Comparison of ENCODE assay signal across 1 cellular context in the genomic region with DNA sequence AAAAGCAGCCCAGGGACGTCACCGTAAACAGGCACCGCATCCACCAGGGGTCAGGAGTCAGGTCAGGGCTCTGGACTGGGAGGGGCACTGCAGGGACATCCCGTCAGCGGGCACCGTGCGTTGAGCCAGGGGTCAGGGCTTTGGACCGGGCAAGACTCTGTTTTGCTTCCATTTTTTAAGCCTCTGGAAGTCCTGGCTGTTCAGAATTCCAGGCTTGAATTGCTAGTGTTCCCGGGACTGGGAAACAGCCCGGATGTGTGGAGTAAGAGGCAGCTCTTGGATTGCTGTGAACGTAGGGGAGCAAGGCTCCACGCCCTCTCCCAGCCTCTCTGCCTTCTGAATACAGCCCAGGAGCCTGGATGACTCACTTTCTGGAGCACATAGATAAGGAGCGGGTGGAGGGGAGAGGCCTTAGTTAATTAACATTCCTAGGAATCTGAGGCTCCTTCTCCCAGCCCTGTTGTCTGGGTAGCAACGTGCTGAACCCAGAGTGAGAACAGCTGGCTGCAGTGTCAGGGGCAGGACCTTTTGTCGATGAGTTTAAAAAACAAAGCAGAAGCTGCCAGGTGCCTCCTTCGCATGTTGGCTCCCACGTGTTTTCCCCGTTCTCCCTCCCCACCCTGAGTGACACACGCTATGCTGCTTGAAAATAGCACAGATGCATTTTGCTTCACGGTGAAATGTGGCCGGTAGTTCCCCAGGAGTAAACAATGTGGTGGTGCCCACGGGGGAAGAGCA.
TF ChIP-seq lines count a peak whose summit lies in the region.

No MANE protein-coding gene starts in this region.

TF ChIP-seq in K562, 482 proteins besides CTCF, POLR2A, EP300 and RAD21 (continued from another document and continues in another):
- TF ChIP-seq, protein P1, sequence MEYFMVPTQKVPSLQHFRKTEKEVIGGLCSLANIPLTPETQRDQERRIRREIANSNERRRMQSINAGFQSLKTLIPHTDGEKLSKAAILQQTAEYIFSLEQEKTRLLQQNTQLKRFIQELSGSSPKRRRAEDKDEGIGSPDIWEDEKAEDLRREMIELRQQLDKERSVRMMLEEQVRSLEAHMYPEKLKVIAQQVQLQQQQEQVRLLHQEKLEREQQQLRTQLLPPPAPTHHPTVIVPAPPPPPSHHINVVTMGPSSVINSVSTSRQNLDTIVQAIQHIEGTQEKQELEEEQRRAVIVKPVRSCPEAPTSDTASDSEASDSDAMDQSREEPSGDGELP (CRISPR knock-in tag; IDR thresholded peaks at IDR 0.05; ENCODE audit: borderline replicate concordance) = peak; percentile 99
- TF ChIP-seq, protein P2, sequence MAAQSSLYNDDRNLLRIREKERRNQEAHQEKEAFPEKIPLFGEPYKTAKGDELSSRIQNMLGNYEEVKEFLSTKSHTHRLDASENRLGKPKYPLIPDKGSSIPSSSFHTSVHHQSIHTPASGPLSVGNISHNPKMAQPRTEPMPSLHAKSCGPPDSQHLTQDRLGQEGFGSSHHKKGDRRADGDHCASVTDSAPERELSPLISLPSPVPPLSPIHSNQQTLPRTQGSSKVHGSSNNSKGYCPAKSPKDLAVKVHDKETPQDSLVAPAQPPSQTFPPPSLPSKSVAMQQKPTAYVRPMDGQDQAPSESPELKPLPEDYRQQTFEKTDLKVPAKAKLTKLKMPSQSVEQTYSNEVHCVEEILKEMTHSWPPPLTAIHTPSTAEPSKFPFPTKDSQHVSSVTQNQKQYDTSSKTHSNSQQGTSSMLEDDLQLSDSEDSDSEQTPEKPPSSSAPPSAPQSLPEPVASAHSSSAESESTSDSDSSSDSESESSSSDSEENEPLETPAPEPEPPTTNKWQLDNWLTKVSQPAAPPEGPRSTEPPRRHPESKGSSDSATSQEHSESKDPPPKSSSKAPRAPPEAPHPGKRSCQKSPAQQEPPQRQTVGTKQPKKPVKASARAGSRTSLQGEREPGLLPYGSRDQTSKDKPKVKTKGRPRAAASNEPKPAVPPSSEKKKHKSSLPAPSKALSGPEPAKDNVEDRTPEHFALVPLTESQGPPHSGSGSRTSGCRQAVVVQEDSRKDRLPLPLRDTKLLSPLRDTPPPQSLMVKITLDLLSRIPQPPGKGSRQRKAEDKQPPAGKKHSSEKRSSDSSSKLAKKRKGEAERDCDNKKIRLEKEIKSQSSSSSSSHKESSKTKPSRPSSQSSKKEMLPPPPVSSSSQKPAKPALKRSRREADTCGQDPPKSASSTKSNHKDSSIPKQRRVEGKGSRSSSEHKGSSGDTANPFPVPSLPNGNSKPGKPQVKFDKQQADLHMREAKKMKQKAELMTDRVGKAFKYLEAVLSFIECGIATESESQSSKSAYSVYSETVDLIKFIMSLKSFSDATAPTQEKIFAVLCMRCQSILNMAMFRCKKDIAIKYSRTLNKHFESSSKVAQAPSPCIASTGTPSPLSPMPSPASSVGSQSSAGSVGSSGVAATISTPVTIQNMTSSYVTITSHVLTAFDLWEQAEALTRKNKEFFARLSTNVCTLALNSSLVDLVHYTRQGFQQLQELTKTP (IDR thresholded peaks at IDR 0.05; ENCODE audit: low read depth in 1 of 2, partially characterized antibody in 2 of 2) = peak in 1 of 2 experiments; percentile 30
- peak; percentile 97 for TF ChIP-seq SMARCE1 (IDR thresholded peaks at IDR 0.05)
- TF ChIP-seq, protein P3, sequence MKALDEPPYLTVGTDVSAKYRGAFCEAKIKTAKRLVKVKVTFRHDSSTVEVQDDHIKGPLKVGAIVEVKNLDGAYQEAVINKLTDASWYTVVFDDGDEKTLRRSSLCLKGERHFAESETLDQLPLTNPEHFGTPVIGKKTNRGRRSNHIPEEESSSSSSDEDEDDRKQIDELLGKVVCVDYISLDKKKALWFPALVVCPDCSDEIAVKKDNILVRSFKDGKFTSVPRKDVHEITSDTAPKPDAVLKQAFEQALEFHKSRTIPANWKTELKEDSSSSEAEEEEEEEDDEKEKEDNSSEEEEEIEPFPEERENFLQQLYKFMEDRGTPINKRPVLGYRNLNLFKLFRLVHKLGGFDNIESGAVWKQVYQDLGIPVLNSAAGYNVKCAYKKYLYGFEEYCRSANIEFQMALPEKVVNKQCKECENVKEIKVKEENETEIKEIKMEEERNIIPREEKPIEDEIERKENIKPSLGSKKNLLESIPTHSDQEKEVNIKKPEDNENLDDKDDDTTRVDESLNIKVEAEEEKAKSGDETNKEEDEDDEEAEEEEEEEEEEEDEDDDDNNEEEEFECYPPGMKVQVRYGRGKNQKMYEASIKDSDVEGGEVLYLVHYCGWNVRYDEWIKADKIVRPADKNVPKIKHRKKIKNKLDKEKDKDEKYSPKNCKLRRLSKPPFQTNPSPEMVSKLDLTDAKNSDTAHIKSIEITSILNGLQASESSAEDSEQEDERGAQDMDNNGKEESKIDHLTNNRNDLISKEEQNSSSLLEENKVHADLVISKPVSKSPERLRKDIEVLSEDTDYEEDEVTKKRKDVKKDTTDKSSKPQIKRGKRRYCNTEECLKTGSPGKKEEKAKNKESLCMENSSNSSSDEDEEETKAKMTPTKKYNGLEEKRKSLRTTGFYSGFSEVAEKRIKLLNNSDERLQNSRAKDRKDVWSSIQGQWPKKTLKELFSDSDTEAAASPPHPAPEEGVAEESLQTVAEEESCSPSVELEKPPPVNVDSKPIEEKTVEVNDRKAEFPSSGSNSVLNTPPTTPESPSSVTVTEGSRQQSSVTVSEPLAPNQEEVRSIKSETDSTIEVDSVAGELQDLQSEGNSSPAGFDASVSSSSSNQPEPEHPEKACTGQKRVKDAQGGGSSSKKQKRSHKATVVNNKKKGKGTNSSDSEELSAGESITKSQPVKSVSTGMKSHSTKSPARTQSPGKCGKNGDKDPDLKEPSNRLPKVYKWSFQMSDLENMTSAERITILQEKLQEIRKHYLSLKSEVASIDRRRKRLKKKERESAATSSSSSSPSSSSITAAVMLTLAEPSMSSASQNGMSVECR (CRISPR knock-in tag; IDR thresholded peaks at IDR 0.05) = no peak; the same call in 1 of the 2 replicates
- TF ChIP-seq, protein P4, sequence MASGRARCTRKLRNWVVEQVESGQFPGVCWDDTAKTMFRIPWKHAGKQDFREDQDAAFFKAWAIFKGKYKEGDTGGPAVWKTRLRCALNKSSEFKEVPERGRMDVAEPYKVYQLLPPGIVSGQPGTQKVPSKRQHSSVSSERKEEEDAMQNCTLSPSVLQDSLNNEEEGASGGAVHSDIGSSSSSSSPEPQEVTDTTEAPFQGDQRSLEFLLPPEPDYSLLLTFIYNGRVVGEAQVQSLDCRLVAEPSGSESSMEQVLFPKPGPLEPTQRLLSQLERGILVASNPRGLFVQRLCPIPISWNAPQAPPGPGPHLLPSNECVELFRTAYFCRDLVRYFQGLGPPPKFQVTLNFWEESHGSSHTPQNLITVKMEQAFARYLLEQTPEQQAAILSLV (tag; IDR thresholded peaks at IDR 0.05) = no peak
- TF ChIP-seq SMAD1 (IDR thresholded peaks at IDR 0.05; ENCODE audit: low read depth, low read length, partially characterized antibody) = no peak
- TF ChIP-seq, protein P5, sequence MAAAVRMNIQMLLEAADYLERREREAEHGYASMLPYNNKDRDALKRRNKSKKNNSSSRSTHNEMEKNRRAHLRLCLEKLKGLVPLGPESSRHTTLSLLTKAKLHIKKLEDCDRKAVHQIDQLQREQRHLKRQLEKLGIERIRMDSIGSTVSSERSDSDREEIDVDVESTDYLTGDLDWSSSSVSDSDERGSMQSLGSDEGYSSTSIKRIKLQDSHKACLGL (CRISPR knock-in tag; IDR thresholded peaks at IDR 0.05; ENCODE audit: borderline replicate concordance, poor library complexity, severe bottlenecking) = peak; percentile 45
- TF ChIP-seq SMC3 (conservative IDR thresholded peaks at IDR 0.05; ENCODE audit: insufficient read depth, low read depth, low read length) = 0 out of 2 replicates have a peak, but pooled peaks have one; percentile 1
- TF ChIP-seq ZNF197 (CRISPR knock-in tag; IDR thresholded peaks at IDR 0.05; ENCODE audit: low read depth) = 0 out of 2 replicates have a peak, but pooled peaks have one; percentile 56
- TF ChIP-seq SOX6 (IDR thresholded peaks at IDR 0.05) = peak; percentile 92
- peak; percentile 99 for TF ChIP-seq FOSL1 (tag; conservative IDR thresholded peaks at IDR 0.05)
- TF ChIP-seq CREB1 (IDR thresholded peaks at IDR 0.05) = peak; percentile 11; the same call in 1 of the 2 replicates
- TF ChIP-seq CREB1 (CRISPR knock-in tag; IDR thresholded peaks at IDR 0.05) = no peak
- TF ChIP-seq, protein P6, sequence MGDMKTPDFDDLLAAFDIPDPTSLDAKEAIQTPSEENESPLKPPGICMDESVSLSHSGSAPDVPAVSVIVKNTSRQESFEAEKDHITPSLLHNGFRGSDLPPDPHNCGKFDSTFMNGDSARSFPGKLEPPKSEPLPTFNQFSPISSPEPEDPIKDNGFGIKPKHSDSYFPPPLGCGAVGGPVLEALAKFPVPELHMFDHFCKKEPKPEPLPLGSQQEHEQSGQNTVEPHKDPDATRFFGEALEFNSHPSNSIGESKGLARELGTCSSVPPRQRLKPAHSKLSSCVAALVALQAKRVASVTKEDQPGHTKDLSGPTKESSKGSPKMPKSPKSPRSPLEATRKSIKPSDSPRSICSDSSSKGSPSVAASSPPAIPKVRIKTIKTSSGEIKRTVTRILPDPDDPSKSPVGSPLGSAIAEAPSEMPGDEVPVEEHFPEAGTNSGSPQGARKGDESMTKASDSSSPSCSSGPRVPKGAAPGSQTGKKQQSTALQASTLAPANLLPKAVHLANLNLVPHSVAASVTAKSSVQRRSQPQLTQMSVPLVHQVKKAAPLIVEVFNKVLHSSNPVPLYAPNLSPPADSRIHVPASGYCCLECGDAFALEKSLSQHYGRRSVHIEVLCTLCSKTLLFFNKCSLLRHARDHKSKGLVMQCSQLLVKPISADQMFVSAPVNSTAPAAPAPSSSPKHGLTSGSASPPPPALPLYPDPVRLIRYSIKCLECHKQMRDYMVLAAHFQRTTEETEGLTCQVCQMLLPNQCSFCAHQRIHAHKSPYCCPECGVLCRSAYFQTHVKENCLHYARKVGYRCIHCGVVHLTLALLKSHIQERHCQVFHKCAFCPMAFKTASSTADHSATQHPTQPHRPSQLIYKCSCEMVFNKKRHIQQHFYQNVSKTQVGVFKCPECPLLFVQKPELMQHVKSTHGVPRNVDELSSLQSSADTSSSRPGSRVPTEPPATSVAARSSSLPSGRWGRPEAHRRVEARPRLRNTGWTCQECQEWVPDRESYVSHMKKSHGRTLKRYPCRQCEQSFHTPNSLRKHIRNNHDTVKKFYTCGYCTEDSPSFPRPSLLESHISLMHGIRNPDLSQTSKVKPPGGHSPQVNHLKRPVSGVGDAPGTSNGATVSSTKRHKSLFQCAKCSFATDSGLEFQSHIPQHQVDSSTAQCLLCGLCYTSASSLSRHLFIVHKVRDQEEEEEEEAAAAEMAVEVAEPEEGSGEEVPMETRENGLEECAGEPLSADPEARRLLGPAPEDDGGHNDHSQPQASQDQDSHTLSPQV (IDR thresholded peaks at IDR 0.05) = peak; percentile 60; the same call in 1 of the 2 replicates
- TF ChIP-seq PTTG1 (tag; IDR thresholded peaks at IDR 0.05; ENCODE audit: low read depth) = no peak
- TF ChIP-seq, protein P7, sequence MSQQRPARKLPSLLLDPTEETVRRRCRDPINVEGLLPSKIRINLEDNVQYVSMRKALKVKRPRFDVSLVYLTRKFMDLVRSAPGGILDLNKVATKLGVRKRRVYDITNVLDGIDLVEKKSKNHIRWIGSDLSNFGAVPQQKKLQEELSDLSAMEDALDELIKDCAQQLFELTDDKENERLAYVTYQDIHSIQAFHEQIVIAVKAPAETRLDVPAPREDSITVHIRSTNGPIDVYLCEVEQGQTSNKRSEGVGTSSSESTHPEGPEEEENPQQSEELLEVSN (IDR thresholded peaks at IDR 0.05; ENCODE audit: borderline replicate concordance in 1 of 2, extremely low read depth in 1 of 2, insufficient read depth in 1 of 2, insufficient read length in 1 of 2, low read depth in 1 of 2, low read length in 1 of 2, poor library complexity in 1 of 2, severe bottlenecking in 1 of 2) = peak; percentile 82 to 88
- TF ChIP-seq FOS (IDR thresholded peaks at IDR 0.05; ENCODE audit: extremely low read depth, insufficient read length) = peak; percentile 43
- peak; percentile 80 to 84 for TF ChIP-seq FOXK2 (conservative IDR thresholded peaks at IDR 0.05 in 1 of 2, IDR thresholded peaks at IDR 0.05 in 1 of 2; ENCODE audit: low read depth in 2 of 2)
- TF ChIP-seq LCOR (CRISPR knock-in tag; IDR thresholded peaks at IDR 0.05) = 0 out of 2 replicates have a peak, but pooled peaks have one; percentile 59
- TF ChIP-seq SNRNP70 (optimal IDR thresholded peaks at IDR 0.05; ENCODE audit: low read depth, low read length) = no peak
- peak; percentile 98 for TF ChIP-seq ARID1B (IDR thresholded peaks at IDR 0.05)
- peak; percentile 58 for TF ChIP-seq GABPB1 (CRISPR knock-in tag; IDR thresholded peaks at IDR 0.05)
- TF ChIP-seq, protein P8, sequence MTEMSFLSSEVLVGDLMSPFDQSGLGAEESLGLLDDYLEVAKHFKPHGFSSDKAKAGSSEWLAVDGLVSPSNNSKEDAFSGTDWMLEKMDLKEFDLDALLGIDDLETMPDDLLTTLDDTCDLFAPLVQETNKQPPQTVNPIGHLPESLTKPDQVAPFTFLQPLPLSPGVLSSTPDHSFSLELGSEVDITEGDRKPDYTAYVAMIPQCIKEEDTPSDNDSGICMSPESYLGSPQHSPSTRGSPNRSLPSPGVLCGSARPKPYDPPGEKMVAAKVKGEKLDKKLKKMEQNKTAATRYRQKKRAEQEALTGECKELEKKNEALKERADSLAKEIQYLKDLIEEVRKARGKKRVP (CRISPR knock-in tag; IDR thresholded peaks at IDR 0.05) = no peak
- peak; percentile 61; the same call in 1 of the 2 replicates for TF ChIP-seq ZBTB17 (CRISPR knock-in tag; IDR thresholded peaks at IDR 0.05)
- TF ChIP-seq POLR3G (IDR thresholded peaks at IDR 0.05; ENCODE audit: extremely low read depth, insufficient read length, insufficient replicate concordance) = no peak
- TF ChIP-seq, protein P9, sequence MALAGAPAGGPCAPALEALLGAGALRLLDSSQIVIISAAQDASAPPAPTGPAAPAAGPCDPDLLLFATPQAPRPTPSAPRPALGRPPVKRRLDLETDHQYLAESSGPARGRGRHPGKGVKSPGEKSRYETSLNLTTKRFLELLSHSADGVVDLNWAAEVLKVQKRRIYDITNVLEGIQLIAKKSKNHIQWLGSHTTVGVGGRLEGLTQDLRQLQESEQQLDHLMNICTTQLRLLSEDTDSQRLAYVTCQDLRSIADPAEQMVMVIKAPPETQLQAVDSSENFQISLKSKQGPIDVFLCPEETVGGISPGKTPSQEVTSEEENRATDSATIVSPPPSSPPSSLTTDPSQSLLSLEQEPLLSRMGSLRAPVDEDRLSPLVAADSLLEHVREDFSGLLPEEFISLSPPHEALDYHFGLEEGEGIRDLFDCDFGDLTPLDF (CRISPR knock-in tag; IDR thresholded peaks at IDR 0.05) = no peak
- TF ChIP-seq, protein P10, sequence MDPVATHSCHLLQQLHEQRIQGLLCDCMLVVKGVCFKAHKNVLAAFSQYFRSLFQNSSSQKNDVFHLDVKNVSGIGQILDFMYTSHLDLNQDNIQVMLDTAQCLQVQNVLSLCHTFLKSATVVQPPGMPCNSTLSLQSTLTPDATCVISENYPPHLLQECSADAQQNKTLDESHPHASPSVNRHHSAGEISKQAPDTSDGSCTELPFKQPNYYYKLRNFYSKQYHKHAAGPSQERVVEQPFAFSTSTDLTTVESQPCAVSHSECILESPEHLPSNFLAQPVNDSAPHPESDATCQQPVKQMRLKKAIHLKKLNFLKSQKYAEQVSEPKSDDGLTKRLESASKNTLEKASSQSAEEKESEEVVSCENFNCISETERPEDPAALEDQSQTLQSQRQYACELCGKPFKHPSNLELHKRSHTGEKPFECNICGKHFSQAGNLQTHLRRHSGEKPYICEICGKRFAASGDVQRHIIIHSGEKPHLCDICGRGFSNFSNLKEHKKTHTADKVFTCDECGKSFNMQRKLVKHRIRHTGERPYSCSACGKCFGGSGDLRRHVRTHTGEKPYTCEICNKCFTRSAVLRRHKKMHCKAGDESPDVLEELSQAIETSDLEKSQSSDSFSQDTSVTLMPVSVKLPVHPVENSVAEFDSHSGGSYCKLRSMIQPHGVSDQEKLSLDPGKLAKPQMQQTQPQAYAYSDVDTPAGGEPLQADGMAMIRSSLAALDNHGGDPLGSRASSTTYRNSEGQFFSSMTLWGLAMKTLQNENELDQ (CRISPR knock-in tag; IDR thresholded peaks at IDR 0.05; ENCODE audit: borderline replicate concordance) = no peak
- TF ChIP-seq ZNF253 (CRISPR knock-in tag; conservative IDR thresholded peaks at IDR 0.05) = no peak
- no peak for TF ChIP-seq TCF7L2 (IDR thresholded peaks at IDR 0.05; ENCODE audit: low read depth, low read length)
- TF ChIP-seq MAFK (IDR thresholded peaks at IDR 0.05; ENCODE audit: low read length) = 0 out of 2 replicates have a peak, but pooled peaks have one; percentile 17
- no peak for TF ChIP-seq SRSF7 (optimal IDR thresholded peaks at IDR 0.05; ENCODE audit: low read depth, low read length)
